In genomic region chr12:88035907-88036289, GRCh38 we compare ENCODE assay signal across 8 cellular contexts. TPM values are rescaled to one million over a fixed set of nuclear protein-coding genes. Genes with fewer than 3 reads are reported as not detected.
DNase-seq lines count a peak whose midpoint lies in the region; ATAC-seq and TF ChIP-seq lines count a peak whose summit lies in the region.

No MANE protein-coding gene starts in this region.

- H3K36me3 ChIP-seq in CD8-positive, alpha-beta T cell (ENCODE audit: insufficient read depth, low read length), result no peaks in the 10 kb centered on the region
- H3K36me3 ChIP-seq in ascending aorta (no peaks in the 10 kb centered on the region), left lung (no peaks in the 10 kb centered on the region), tibial nerve (no peaks in the 10 kb centered on the region)

- H3K36me3 Mint-ChIP-seq in CD8-positive, alpha-beta T cell, result peaks cover 7% of the 10 kb centered on the region

- no peaks in the 10 kb centered on the region for H3K9me3 Mint-ChIP-seq in CD8-positive, alpha-beta T cell

- no peak for TF ChIP-seq CTCF in CD8-positive, alpha-beta T cell (IDR thresholded peaks at IDR 0.05)
- TF ChIP-seq CTCF in GM20000 (IDR thresholded peaks at IDR 0.05; ENCODE audit: extremely low read depth, missing control alignments) (no peak), ascending aorta (IDR thresholded peaks at IDR 0.05) (no peak), left lung (IDR thresholded peaks at IDR 0.05) (no peak), tibial nerve (IDR thresholded peaks at IDR 0.05) (no peak)

- TF ChIP-seq EP300 in tibial nerve (IDR thresholded peaks at IDR 0.05), result no peak

- peak overlapping the region; percentile 96 for H3K4me3 Mint-ChIP-seq in CD8-positive, alpha-beta T cell

- H3K27me3 ChIP-seq in CD8-positive, alpha-beta T cell (ENCODE audit: insufficient read depth, low read length), result no peaks in the 10 kb centered on the region
- H3K27me3 ChIP-seq in ascending aorta (no peaks in the 10 kb centered on the region), left lung (no peaks in the 10 kb centered on the region), tibial nerve (no peaks in the 10 kb centered on the region)

- no peak for ATAC-seq in CD8-positive, alpha-beta T cell
- peak; percentile 10 for ATAC-seq in HG03520 (IDR thresholded peaks at IDR 0.05; ENCODE audit: unreplicated experiment)
- peak; percentile 73 for ATAC-seq in left lung

- peak overlapping the region; percentile 75 for H3K4me3 ChIP-seq in CD8-positive, alpha-beta T cell (ENCODE audit: low read depth, low read length)
- H3K4me3 ChIP-seq in ascending aorta, result peak overlapping the region; percentile 58 to 79
- H3K4me3 ChIP-seq in left lung, result peak overlapping the region; percentile 73 to 86
- H3K4me3 ChIP-seq in tibial nerve, result peak overlapping the region; percentile 38 to 99 (median 73)

- CTCF ChIA-PET in CD8-positive, alpha-beta T cell (lab: Charles Lee), result no interaction called here

- intact Hi-C loops in CD8-positive, alpha-beta T cell (cut with DNase I, micrococcal nuclease), result loop anchor here (1.0 to 5.0 kb wide), 3 partner anchors 106 to 1491 kb away; partner anchors contain the start of genes CEP290 (in 2 of the 2), POC1B (in 2 of the 2), TMTC3 (in 2 of the 2) and DUSP6 (in 1 of the 2)
- intact Hi-C loops in ascending aorta (cut with DNase I), result loop anchor here (2.0 kb wide), 1 partner anchor 107 kb away; the partner anchor contains the start of genes CEP290 and TMTC3
- intact Hi-C loops in left lung (cut with DNase I), result no loop called here

- H3K9me3 ChIP-seq in CD8-positive, alpha-beta T cell (ENCODE audit: low read length), result no peaks in the 10 kb centered on the region
- H3K9me3 ChIP-seq in ascending aorta, result no peaks in the 10 kb centered on the region
- no peaks in the 10 kb centered on the region for H3K9me3 ChIP-seq in left lung
- H3K9me3 ChIP-seq in tibial nerve, result no peaks in the 10 kb centered on the region

- H3K27ac ChIP-seq in CD8-positive, alpha-beta T cell (ENCODE audit: low read depth, low read length), result peak overlapping the region; percentile 67
- H3K27ac ChIP-seq in ascending aorta, result peak overlapping the region; percentile 56 to 68
- H3K27ac ChIP-seq in left lung, result peak overlapping the region; percentile 82 to 83
- peak overlapping the region in 3 of 4 donors; percentile 77 to 81 (median 81) for H3K27ac ChIP-seq in tibial nerve

- H3K4me1 ChIP-seq in CD8-positive, alpha-beta T cell (ENCODE audit: insufficient read depth, low read length), result peaks cover 23% of the 10 kb centered on the region
- H3K4me1 ChIP-seq in ascending aorta (peaks cover 2 to 13% of the 10 kb centered on the region in 2 donors), left lung (peaks cover 9 to 18% of the 10 kb centered on the region in 2 donors), tibial nerve (peaks cover 0 to 34% (median 8%) of the 10 kb centered on the region in 4 donors)

- peak overlapping the region; percentile 96 for H3K27ac Mint-ChIP-seq in CD8-positive, alpha-beta T cell

- DNase-seq in CD8-positive, alpha-beta T cell, result no peak
- peak; percentile 17 for DNase-seq in GM20000 (ENCODE audit: low spot score)
- no peak for DNase-seq in ascending aorta (ENCODE audit: low spot score in 2 of 2)
- DNase-seq in left lung, result no peak
- DNase-seq in tibial nerve (ENCODE audit: low spot score in 2 of 2), result no peak
- DNase-seq in NCI-H2196 (lab: John Stamatoyannopoulos, UW; ENCODE audit: unreplicated experiment), result no peak
- DNase-seq in NCI-H2171 treated with DMSO at 0.1 percent for 48 hours (lab: John Stamatoyannopoulos, UW), result no peak

- H3K27me3 Mint-ChIP-seq in CD8-positive, alpha-beta T cell (ENCODE audit: low read depth), result no peaks in the 10 kb centered on the region

- H3K4me1 Mint-ChIP-seq in CD8-positive, alpha-beta T cell (ENCODE audit: low read depth), result peaks cover 58% of the 10 kb centered on the region

- WGBS in tibial nerve, 2 donors, result 3 to 6% methylated on average over 5 of the region's 5 CpGs

- TF ChIP-seq POLR2A in tibial nerve (IDR thresholded peaks at IDR 0.05), result no peak

- POLR2A ChIA-PET in CD8-positive, alpha-beta T cell (lab: Charles Lee), result interaction anchor here (0.7 to 2.0 kb wide), 2 partner anchors 22 to 106 kb away, joined by 3 to 8 read pairs; partner anchors contain the start of genes CEP290 and TMTC3

RNA-seq across cellular contexts. Expression of gene C12orf50, which starts 6.7 kb away (rescaled TPM):
- under 1 TPM; 0.08 to 0.22 TPM for total RNA-seq in CD8-positive, alpha-beta T cell
- total RNA-seq in ascending aorta (not detected), left lung (under 1 TPM in 1 of 2 donors, not detected in 1; 0.12 TPM), tibial nerve (under 1 TPM in 1 of 4 donors, not detected in 3; 0.66 TPM)

Comparison
In these comparisons a context has a peak if more than half of its experiments do, and no peak if none do; other contexts are left out.
1. intact Hi-C loops: an anchor here in CD8-positive, alpha-beta T cell (1.0 to 5.0 kb wide) and ascending aorta (2.0 kb wide); none called in left lung.